In the genomic region with DNA sequence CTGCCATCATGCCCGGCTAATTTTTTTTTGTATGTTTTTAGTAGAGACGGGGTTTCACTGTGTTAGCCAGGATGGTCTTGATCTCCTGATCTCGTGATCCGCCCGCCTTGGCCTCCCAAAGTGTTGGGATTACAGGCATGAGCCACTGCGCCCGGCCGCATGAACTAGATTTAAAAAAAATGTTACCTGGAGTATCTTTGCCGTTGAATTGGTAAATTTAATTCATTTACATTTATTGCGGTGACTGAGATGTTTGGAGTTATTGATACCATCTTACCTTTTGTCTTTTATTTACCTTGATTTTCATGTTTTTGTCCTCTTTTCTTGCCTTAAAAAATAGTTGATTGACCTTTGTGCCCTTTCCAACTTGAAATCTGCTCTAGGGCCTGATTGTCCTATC, we compare ENCODE assay signal across 2 cellular contexts. TPM values are rescaled to one million over a fixed set of nuclear protein-coding genes. Genes with fewer than 3 reads are reported as not detected.
"Had no signal": no experiment of that assay in that cellular context is flagged by ENCODE, and none has a peak within 500 bp of the region (broad histone marks: within the 10 kb centered on the region; RNA-seq: fewer than 3 reads in every experiment).

No MANE protein-coding gene starts in this region.

RNA-seq across cellular contexts. Expression of gene CHRM1, which starts 24.4 kb away (rescaled TPM):
- total RNA-seq: G401, GM12878 had no signal
- polyA plus RNA-seq: GM12878 had no signal

RNA-seq across cellular contexts. Expression of gene SLC22A6, which starts 39.2 kb away (rescaled TPM):
- total RNA-seq: G401, GM12878 had no signal
- polyA plus RNA-seq: GM12878 had no signal
